ENCODE assay signal across 18 cellular contexts in genomic region chr4:72577211-72577610, GRCh38.
DNase-seq lines count a peak whose midpoint lies in the region; ATAC-seq, FAIRE-seq and TF ChIP-seq lines count a peak whose summit lies in the region.
"Had no signal": no experiment of that assay in that cellular context is flagged by ENCODE, and none has a peak within 500 bp of the region (broad histone marks: within the 10 kb centered on the region; RNA-seq: fewer than 3 reads in every experiment).

No MANE protein-coding gene starts in this region.

- no peaks in the 10 kb centered on the region for H3K4me1 Mint-ChIP-seq in nephron
- H3K4me1 Mint-ChIP-seq: B cell had no signal

- no peak for TF ChIP-seq CTCF in nephron (IDR thresholded peaks at IDR 0.05; ENCODE audit: unreplicated experiment in 3 of 3)

- in situ Hi-C loops in ACHN (cut with HindIII; ENCODE audit: low pct_ligation_motif_present, low pct_unique_long_range_greater_than_20kb, low sequenced_read_pairs) = no loop called here

- FAIRE-seq in RCC 7860 (lab: Jason Lieb, UNC) (peak; percentile 98), GM19239 (lab: Jason Lieb, UNC) (no peak)
- FAIRE-seq: A549, GM12878, H54 had no signal

- DNase-seq in ACHN (peak; percentile 96), RCC 7860 (ENCODE audit: low spot score) (peak; percentile 94), kidney glomerular epithelial cell (lab: John Stamatoyannopoulos, UW) (peak; percentile 94), GM19239 (ENCODE audit: insufficient read length, low spot score) (no peak), amniotic stem cell (lab: John Stamatoyannopoulos, UW) (no peak)
- DNase-seq: CD8-positive, alpha-beta T cell; DMS 273 treated with DMSO at 0.1 percent for 48 hours; DMS53; DND-41; EL; GM23248; HCEC 1CT had no signal

- no peak overlapping the region for H3K4me3 Mint-ChIP-seq in nephron
- H3K4me3 Mint-ChIP-seq: B cell; CD8-positive, alpha-beta T cell had no signal

- no peaks in the 10 kb centered on the region for H3K36me3 Mint-ChIP-seq in nephron (ENCODE audit: low read depth)
- H3K36me3 Mint-ChIP-seq: CD8-positive, alpha-beta T cell had no signal

- H3K27me3 Mint-ChIP-seq in nephron (ENCODE audit: low read depth) = no peaks in the 10 kb centered on the region
- H3K27me3 Mint-ChIP-seq: B cell had no signal

- H3K27ac Mint-ChIP-seq in nephron = peak overlapping the region in 2 of 3 experiments; percentile 30 to 78
- H3K27ac Mint-ChIP-seq: B cell; CD8-positive, alpha-beta T cell had no signal

- H3K9me3 Mint-ChIP-seq in nephron = no peaks in the 10 kb centered on the region
- H3K9me3 Mint-ChIP-seq: CD8-positive, alpha-beta T cell had no signal

- ATAC-seq in GM18909 (IDR thresholded peaks at IDR 0.05; ENCODE audit: poor library complexity, unreplicated experiment) = no peak
- ATAC-seq: A549; CD8-positive, alpha-beta T cell; GM12878 had no signal

Comparison
In these comparisons a context has a peak if more than half of its experiments do, and no peak if none do; other contexts are left out.
1. DNase-seq: peak in ACHN (single experiment), RCC 7860 (single experiment) and kidney glomerular epithelial cell (single experiment); none in GM19239 (single experiment) and amniotic stem cell (single experiment).